In the genomic region with DNA sequence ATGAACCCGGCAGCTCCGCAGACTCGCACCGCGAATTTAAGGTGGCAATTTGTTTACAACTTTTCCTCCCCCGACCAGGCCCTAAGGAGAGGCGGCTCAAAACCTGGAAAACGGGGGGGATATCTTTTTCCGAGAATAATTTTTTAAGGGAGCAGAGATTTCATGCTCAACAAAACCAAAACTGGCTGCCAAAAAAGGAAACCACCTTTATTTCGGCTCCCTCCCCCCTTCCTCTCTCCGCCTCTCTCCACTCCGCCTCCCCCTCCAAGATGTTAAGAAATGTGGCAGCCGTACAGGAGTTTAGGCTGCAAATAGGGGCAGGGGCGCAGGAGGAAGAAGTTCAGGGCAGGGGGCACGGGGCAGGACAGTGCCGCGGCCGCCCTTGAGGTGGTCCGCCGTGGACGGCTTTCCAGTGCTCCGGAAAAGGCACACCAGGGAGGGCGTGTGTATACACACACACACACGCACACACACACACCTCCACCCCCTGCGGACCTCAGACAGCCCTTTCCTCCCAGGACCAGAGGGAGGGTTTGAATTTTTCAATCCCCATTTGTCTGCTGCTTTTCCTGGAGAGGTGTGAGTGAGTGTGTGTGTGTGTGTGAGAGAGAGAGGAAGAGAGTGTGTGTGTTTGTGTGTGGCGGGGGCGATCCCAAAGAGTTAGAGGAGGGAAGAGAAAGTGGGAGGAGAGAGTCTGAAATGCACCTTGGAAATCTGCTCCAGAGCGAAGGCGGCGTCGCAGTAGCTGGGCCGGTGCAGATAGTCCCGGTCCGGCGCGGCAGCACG, we compare ENCODE assay signal across 1 cellular context.
TF ChIP-seq lines count a peak whose summit lies in the region.

No MANE protein-coding gene starts in this region.

TF ChIP-seq in K562, 482 proteins besides CTCF, POLR2A, EP300 and RAD21 (continues in another document):
- TF ChIP-seq ZFX (CRISPR knock-in tag; IDR thresholded peaks at IDR 0.05) (no peak), ZNF232 (CRISPR knock-in tag; IDR thresholded peaks at IDR 0.05) (no peak), TEAD1 (CRISPR knock-in tag; IDR thresholded peaks at IDR 0.05) (no peak), MAFK (IDR thresholded peaks at IDR 0.05; ENCODE audit: low read length) (no peak), ZNF785 (CRISPR knock-in tag; IDR thresholded peaks at IDR 0.05) (no peak), RCOR1 (IDR thresholded peaks at IDR 0.05; ENCODE audit: borderline replicate concordance in 1 of 2, low read depth in 2 of 2, low read length in 2 of 2) (0 out of 4 replicates have a peak, but pooled peaks of 1 of the 2 experiments have one; percentile 2), NBN (IDR thresholded peaks at IDR 0.05; ENCODE audit: low read depth) (peak; percentile 62), CREB1 (IDR thresholded peaks at IDR 0.05) (no peak), CREB1 (CRISPR knock-in tag; IDR thresholded peaks at IDR 0.05) (no peak), KLF13 (tag; IDR thresholded peaks at IDR 0.05; ENCODE audit: borderline replicate concordance, low read depth) (0 out of 2 replicates have a peak, but pooled peaks have one; percentile 15), MTA3 (IDR thresholded peaks at IDR 0.05; ENCODE audit: borderline replicate concordance) (peak; percentile 44; the same call in 1 of the 2 replicates), BRD9 (IDR thresholded peaks at IDR 0.05; ENCODE audit: low read depth, partially characterized antibody) (no peak), KDM1A (IDR thresholded peaks at IDR 0.05) (peak; percentile 15 to 36; a peak in 3 of 4 replicates), NFYB (IDR thresholded peaks at IDR 0.05; ENCODE audit: extremely low read depth, insufficient read length) (no peak), PHB (CRISPR knock-in tag; IDR thresholded peaks at IDR 0.05) (no peak), MAZ (CRISPR knock-in tag; conservative IDR thresholded peaks at IDR 0.05 in 1 of 2, IDR thresholded peaks at IDR 0.05 in 1 of 2) (0 out of 4 replicates have a peak, but pooled peaks of 1 of the 2 experiments have one; percentile 33), MGA (IDR thresholded peaks at IDR 0.05) (no peak), NFRKB (IDR thresholded peaks at IDR 0.05; ENCODE audit: low read depth) (no peak), SMC3 (conservative IDR thresholded peaks at IDR 0.05; ENCODE audit: insufficient read depth, low read depth, low read length) (no peak), PHTF2 (CRISPR knock-in tag; IDR thresholded peaks at IDR 0.05) (no peak), CAMTA2 (CRISPR knock-in tag; conservative IDR thresholded peaks at IDR 0.05) (no peak), U2AF1 (optimal IDR thresholded peaks at IDR 0.05; ENCODE audit: low read depth, low read length) (no peak), HMGN3 (IDR thresholded peaks at IDR 0.05; ENCODE audit: borderline replicate concordance, extremely low read depth, insufficient read length, low read depth, low read length) (peak; percentile 6), ARID1B (IDR thresholded peaks at IDR 0.05) (peak; percentile 42), NFATC3 (IDR thresholded peaks at IDR 0.05) (no peak), TOE1 (IDR thresholded peaks at IDR 0.05; ENCODE audit: borderline replicate concordance) (0 out of 2 replicates have a peak, but pooled peaks have one; percentile 75), TOE1 (CRISPR knock-in tag; IDR thresholded peaks at IDR 0.05; ENCODE audit: borderline replicate concordance, low read depth) (no peak), GATAD2A (IDR thresholded peaks at IDR 0.05) (0 out of 2 replicates have a peak, but pooled peaks have one; percentile 61), COPS2 (conservative IDR thresholded peaks at IDR 0.05) (no peak)
- TF ChIP-seq, protein P1, sequence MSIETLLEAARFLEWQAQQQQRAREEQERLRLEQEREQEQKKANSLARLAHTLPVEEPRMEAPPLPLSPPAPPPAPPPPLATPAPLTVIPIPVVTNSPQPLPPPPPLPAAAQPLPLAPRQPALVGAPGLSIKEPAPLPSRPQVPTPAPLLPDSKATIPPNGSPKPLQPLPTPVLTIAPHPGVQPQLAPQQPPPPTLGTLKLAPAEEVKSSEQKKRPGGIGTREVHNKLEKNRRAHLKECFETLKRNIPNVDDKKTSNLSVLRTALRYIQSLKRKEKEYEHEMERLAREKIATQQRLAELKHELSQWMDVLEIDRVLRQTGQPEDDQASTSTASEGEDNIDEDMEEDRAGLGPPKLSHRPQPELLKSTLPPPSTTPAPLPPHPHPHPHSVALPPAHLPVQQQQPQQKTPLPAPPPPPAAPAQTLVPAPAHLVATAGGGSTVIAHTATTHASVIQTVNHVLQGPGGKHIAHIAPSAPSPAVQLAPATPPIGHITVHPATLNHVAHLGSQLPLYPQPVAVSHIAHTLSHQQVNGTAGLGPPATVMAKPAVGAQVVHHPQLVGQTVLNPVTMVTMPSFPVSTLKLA (conservative IDR thresholded peaks at IDR 0.05) = peak in 1 of 2 experiments; percentile 81; a peak in 3 of 4 replicates
- TF ChIP-seq, protein P2, sequence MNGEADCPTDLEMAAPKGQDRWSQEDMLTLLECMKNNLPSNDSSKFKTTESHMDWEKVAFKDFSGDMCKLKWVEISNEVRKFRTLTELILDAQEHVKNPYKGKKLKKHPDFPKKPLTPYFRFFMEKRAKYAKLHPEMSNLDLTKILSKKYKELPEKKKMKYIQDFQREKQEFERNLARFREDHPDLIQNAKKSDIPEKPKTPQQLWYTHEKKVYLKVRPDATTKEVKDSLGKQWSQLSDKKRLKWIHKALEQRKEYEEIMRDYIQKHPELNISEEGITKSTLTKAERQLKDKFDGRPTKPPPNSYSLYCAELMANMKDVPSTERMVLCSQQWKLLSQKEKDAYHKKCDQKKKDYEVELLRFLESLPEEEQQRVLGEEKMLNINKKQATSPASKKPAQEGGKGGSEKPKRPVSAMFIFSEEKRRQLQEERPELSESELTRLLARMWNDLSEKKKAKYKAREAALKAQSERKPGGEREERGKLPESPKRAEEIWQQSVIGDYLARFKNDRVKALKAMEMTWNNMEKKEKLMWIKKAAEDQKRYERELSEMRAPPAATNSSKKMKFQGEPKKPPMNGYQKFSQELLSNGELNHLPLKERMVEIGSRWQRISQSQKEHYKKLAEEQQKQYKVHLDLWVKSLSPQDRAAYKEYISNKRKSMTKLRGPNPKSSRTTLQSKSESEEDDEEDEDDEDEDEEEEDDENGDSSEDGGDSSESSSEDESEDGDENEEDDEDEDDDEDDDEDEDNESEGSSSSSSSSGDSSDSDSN (IDR thresholded peaks at IDR 0.05; ENCODE audit: borderline replicate concordance in 1 of 2, low read depth in 2 of 2, low read length in 2 of 2) = peak in 1 of 2 experiments; percentile 18; a peak in 2 of 4 replicates
- TF ChIP-seq, protein P3, sequence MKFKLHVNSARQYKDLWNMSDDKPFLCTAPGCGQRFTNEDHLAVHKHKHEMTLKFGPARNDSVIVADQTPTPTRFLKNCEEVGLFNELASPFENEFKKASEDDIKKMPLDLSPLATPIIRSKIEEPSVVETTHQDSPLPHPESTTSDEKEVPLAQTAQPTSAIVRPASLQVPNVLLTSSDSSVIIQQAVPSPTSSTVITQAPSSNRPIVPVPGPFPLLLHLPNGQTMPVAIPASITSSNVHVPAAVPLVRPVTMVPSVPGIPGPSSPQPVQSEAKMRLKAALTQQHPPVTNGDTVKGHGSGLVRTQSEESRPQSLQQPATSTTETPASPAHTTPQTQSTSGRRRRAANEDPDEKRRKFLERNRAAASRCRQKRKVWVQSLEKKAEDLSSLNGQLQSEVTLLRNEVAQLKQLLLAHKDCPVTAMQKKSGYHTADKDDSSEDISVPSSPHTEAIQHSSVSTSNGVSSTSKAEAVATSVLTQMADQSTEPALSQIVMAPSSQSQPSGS (CRISPR knock-in tag; IDR thresholded peaks at IDR 0.05) = no peak
- TF ChIP-seq, protein P4, sequence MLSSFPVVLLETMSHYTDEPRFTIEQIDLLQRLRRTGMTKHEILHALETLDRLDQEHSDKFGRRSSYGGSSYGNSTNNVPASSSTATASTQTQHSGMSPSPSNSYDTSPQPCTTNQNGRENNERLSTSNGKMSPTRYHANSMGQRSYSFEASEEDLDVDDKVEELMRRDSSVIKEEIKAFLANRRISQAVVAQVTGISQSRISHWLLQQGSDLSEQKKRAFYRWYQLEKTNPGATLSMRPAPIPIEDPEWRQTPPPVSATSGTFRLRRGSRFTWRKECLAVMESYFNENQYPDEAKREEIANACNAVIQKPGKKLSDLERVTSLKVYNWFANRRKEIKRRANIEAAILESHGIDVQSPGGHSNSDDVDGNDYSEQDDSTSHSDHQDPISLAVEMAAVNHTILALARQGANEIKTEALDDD (IDR thresholded peaks at IDR 0.05) = no peak
- TF ChIP-seq, protein P5, sequence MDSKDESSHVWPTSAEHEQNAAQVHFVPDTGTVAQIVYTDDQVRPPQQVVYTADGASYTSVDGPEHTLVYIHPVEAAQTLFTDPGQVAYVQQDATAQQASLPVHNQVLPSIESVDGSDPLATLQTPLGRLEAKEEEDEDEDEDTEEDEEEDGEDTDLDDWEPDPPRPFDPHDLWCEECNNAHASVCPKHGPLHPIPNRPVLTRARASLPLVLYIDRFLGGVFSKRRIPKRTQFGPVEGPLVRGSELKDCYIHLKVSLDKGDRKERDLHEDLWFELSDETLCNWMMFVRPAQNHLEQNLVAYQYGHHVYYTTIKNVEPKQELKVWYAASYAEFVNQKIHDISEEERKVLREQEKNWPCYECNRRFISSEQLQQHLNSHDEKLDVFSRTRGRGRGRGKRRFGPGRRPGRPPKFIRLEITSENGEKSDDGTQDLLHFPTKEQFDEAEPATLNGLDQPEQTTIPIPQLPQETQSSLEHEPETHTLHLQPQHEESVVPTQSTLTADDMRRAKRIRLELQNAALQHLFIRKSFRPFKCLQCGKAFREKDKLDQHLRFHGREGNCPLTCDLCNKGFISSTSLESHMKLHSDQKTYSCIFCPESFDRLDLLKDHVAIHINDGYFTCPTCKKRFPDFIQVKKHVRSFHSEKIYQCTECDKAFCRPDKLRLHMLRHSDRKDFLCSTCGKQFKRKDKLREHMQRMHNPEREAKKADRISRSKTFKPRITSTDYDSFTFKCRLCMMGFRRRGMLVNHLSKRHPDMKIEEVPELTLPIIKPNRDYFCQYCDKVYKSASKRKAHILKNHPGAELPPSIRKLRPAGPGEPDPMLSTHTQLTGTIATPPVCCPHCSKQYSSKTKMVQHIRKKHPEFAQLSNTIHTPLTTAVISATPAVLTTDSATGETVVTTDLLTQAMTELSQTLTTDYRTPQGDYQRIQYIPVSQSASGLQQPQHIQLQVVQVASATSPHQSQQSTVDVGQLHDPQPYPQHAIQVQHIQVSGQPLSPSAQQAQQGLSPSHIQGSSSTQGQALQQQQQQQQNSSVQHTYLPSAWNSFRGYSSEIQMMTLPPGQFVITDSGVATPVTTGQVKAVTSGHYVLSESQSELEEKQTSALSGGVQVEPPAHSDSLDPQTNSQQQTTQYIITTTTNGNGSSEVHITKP (IDR thresholded peaks at IDR 0.05; ENCODE audit: partially characterized antibody) = peak; percentile 84
